1 cellular context compared by ENCODE assay signal in the genomic region with DNA sequence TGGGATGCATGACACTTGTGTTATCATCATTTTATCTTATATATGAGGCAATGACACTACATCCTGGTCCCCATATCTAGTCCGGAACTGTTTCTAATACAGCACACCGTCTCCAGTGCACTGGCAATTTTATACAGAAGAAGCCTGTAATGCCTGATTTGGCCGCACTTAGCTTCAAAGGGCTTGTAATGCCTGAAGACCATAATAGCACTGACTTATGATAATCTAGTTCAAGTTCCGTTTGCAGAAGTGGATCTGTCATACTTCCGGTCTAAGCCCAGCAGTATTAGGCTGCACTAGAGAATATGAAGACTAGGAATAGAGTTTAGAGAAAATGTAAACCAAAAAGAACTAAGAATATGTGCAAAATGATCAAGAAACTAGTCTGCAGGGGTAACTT.
TF ChIP-seq lines count a peak whose summit lies in the region.

No MANE protein-coding gene starts in this region.

TF ChIP-seq in endothelial cell of umbilical vein, 7 proteins besides CTCF, POLR2A, EP300 and RAD21 (continued from another document):
- no peak for TF ChIP-seq MYC (IDR thresholded peaks at IDR 0.05; ENCODE audit: low read depth, low read length)
